Comparison of ENCODE assay signal across 12 cellular contexts in the genomic region with DNA sequence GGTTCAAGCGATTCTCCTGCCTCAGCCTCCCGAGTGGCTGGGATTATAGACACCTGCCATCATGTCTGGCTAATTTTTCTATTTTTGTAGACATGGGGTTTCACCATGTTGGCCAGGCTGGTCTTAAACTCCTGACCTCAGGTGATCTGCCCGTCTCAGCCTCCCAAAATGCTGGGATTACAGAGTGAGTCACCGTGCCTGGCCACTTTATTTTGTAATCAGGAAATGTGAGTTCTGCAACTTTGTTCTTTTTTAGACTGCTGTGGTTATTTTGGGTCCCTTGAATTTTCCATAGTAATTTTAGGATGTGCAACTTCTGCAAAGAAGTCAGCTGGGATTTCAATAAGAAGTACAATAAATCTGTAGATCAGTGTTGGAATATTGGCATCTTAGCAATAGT.
DNase-seq lines count a peak whose midpoint lies in the region; ATAC-seq and TF ChIP-seq lines count a peak whose summit lies in the region.
"Had no signal": no experiment of that assay in that cellular context is flagged by ENCODE, and none has a peak within 500 bp of the region (broad histone marks: within the 10 kb centered on the region; RNA-seq: fewer than 3 reads in every experiment).

No MANE protein-coding gene starts in this region.

- intact Hi-C loops in PC-9 (cut with micrococcal nuclease; ENCODE audit: unreplicated experiment): loop anchor here (5.0 kb wide), 2 partner anchors 97 to 147 kb away; partner anchors contain the start of gene CYTH3

- POLR2A ChIA-PET in PC-9 (lab: Charles Lee; ENCODE audit: unreplicated experiment): no interaction called here

- TF ChIP-seq CTCF in PC-9 (conservative IDR thresholded peaks at IDR 0.05) (no peak), thoracic aorta (IDR thresholded peaks at IDR 0.05) (no peak)

- peak; percentile 50 for ATAC-seq in thoracic aorta (ENCODE audit: insufficient number of reproducible peaks, low FRiP score, low read depth)
- ATAC-seq in GM21786 (IDR thresholded peaks at IDR 0.05; ENCODE audit: unreplicated experiment): no peak
- no peak for ATAC-seq in HG03045 (IDR thresholded peaks at IDR 0.05; ENCODE audit: unreplicated experiment)

- H3K4me1 ChIP-seq in PC-9 (replicated peaks; ENCODE audit: insufficient read depth) (peaks cover 39% of the 10 kb centered on the region), thoracic aorta (ENCODE audit: control insufficient read depth in 1 of 2, low read depth in 2 of 2) (peaks cover 45 to 74% of the 10 kb centered on the region in 2 donors)

- BruUV-seq in PC-9 (replicated peaks; lab: Mats Ljungman, UMichigan): no TSS peak

- DNase-seq in HCEC 1CT: peak; percentile 80
- peak; percentile 69 to 84 for DNase-seq in PC-9
- DNase-seq in fibroblast of peridontal ligament (ENCODE audit: extremely low read depth): peak; percentile 73
- no peak for DNase-seq in thoracic aorta (ENCODE audit: low spot score)
- DNase-seq in activated naive CD4-positive, alpha-beta T cell (lab: John Stamatoyannopoulos, UW): no peak
- DNase-seq: DMS79, kidney glomerular epithelial cell, NCI-H2171 treated with DMSO at 0.1 percent for 48 hours, nephron progenitor cell had no signal

- no peaks in the 10 kb centered on the region for H3K79me2 ChIP-seq in PC-9 (ENCODE audit: low read depth)

- H3K4me2 ChIP-seq in PC-9: peak overlapping the region; percentile 41

- H2AFZ ChIP-seq in PC-9: no peak overlapping the region

- H3K36me3 ChIP-seq in PC-9 (ENCODE audit: low read depth): no peaks in the 10 kb centered on the region
- peaks cover 7% of the 10 kb centered on the region for H3K36me3 ChIP-seq in thoracic aorta

- H4K20me1 ChIP-seq in PC-9 (ENCODE audit: insufficient read depth): no peaks in the 10 kb centered on the region

- no peak overlapping the region for H3K4me3 ChIP-seq in PC-9
- peak overlapping the region; percentile 17 for H3K4me3 ChIP-seq in thoracic aorta

- no peaks in the 10 kb centered on the region for H3K27me3 ChIP-seq in PC-9 (ENCODE audit: insufficient read depth, low read depth)
- H3K27me3 ChIP-seq in thoracic aorta (replicated peaks; ENCODE audit: insufficient read depth): no peaks in the 10 kb centered on the region

- H3K9me3 ChIP-seq in PC-9 (ENCODE audit: insufficient read depth, low read depth) (no peaks in the 10 kb centered on the region), thoracic aorta (no peaks in the 10 kb centered on the region)

- H3K27ac ChIP-seq in PC-9: peak overlapping the region; percentile 49
- H3K27ac ChIP-seq in thoracic aorta: peak overlapping the region; percentile 52 to 89
- H3K27ac ChIP-seq: epithelial cell of prostate had no signal

- H3K9me2 ChIP-seq in PC-9 (ENCODE audit: insufficient read depth): no peaks in the 10 kb centered on the region

- H3F3A ChIP-seq in PC-9 (ENCODE audit: insufficient read depth, low read depth): peaks cover 24% of the 10 kb centered on the region

- CTCF ChIA-PET in PC-9 (lab: Charles Lee): no interaction called here

Comparison
In these comparisons a context has a peak if more than half of its experiments do, and no peak if none do; other contexts are left out.
1. DNase-seq: peak in HCEC 1CT (single experiment), PC-9 (2 of 2) and fibroblast of peridontal ligament (single experiment); none in thoracic aorta (single experiment) and activated naive CD4-positive, alpha-beta T cell (0 of 4).